In genomic region chr4:82947498-82947897, GRCh38 we compare ENCODE assay signal across 23 cellular contexts. TPM values are rescaled to one million over a fixed set of nuclear protein-coding genes. Genes with fewer than 3 reads are reported as not detected.
DNase-seq lines count a peak whose midpoint lies in the region; ATAC-seq and FAIRE-seq lines count a peak whose summit lies in the region.
"Had no signal": no experiment of that assay in that cellular context is flagged by ENCODE, and none has a peak within 500 bp of the region (broad histone marks: within the 10 kb centered on the region; RNA-seq: fewer than 3 reads in every experiment).

No MANE protein-coding gene starts in this region.

- peak; percentile 31 for FAIRE-seq in G401.6 (lab: Jason Lieb, UNC)
- FAIRE-seq: A549, D721Med, GM12891, H54 had no signal

- no peak overlapping the region for H3K4me2 ChIP-seq in GM23248 (ENCODE audit: unreplicated experiment)
- H3K4me2 ChIP-seq: A549, GM23338, KMS-11 had no signal

- in situ Hi-C loops in GM23248 (cut with MboI): no loop called here

- H3K9me3 ChIP-seq in GM23248 (ENCODE audit: low read depth) (no peaks in the 10 kb centered on the region), T-helper 17 cell (ENCODE audit: control insufficient read depth, low read length, poor library complexity, severe bottlenecking) (no peaks in the 10 kb centered on the region)
- H3K9me3 ChIP-seq: A549, Caco-2 had no signal

- H3K27me3 ChIP-seq in GM23248 (replicated peaks; ENCODE audit: insufficient read depth): no peaks in the 10 kb centered on the region

- DNase-seq in pons (ENCODE audit: low spot score) (peak; percentile 32), GM23248 (no peak), NCI-H1694 (lab: John Stamatoyannopoulos, UW) (no peak), T-helper 17 cell (no peak)
- DNase-seq: AML-193; Caco-2; CD4-positive, alpha-beta T cell; DMS153; DMS79; GF-D8; HFFc6 had no signal

- H3K36me3 ChIP-seq in GM23248 (ENCODE audit: low read depth): no peaks in the 10 kb centered on the region

- H3K4me1 ChIP-seq in GM23248 (ENCODE audit: insufficient read depth): peaks cover 4% of the 10 kb centered on the region; the same call in 1 of the 2 replicates
- H3K4me1 ChIP-seq: A549, Caco-2 had no signal

- no peaks in the 10 kb centered on the region for H4K20me1 ChIP-seq in GM23248 (ENCODE audit: insufficient read depth)

- no peaks in the 10 kb centered on the region for H3K9me2 ChIP-seq in GM23248 (ENCODE audit: insufficient read depth)

- ATAC-seq in GM18868 (IDR thresholded peaks at IDR 0.05; ENCODE audit: unreplicated experiment): peak; percentile 65
- ATAC-seq in HG03432 (IDR thresholded peaks at IDR 0.05; ENCODE audit: unreplicated experiment): peak; percentile 59
- ATAC-seq in T-helper 17 cell: no peak
- ATAC-seq: A549, GM23338, HCT116 had no signal

- no peak overlapping the region for H3K4me3 ChIP-seq in GM23248
- H3K4me3 ChIP-seq: A549, GM23338 had no signal

- H3K36me3 Mint-ChIP-seq in T-helper 17 cell (ENCODE audit: low read depth): peaks cover 3% of the 10 kb centered on the region

- peaks cover 6% of the 10 kb centered on the region for H3K4me1 Mint-ChIP-seq in T-helper 17 cell
- H3K4me1 Mint-ChIP-seq: GM23338 had no signal

- no peak overlapping the region for H3K4me3 Mint-ChIP-seq in T-helper 17 cell
- H3K4me3 Mint-ChIP-seq: CD4-positive, alpha-beta T cell; GM23338; HFFc6 had no signal

- H3F3A ChIP-seq in GM23248 (ENCODE audit: insufficient read depth): peaks cover 4% of the 10 kb centered on the region; the same call in 1 of the 2 replicates

- H3K27me3 Mint-ChIP-seq in T-helper 17 cell: no peaks in the 10 kb centered on the region
- H3K27me3 Mint-ChIP-seq: CD4-positive, alpha-beta T cell had no signal

- H3K9ac ChIP-seq in GM23248: no peak overlapping the region
- H3K9ac ChIP-seq: KMS-11 had no signal

- H3K79me2 ChIP-seq in GM23248 (ENCODE audit: insufficient read depth): no peaks in the 10 kb centered on the region

- H3K27ac Mint-ChIP-seq in T-helper 17 cell: no peak overlapping the region
- H3K27ac Mint-ChIP-seq: CD4-positive, alpha-beta T cell; GM23338; HFFc6 had no signal

- no peak overlapping the region for H2AFZ ChIP-seq in GM23248
- H2AFZ ChIP-seq: GM23338 had no signal

- H3K27ac ChIP-seq in GM23248: no peak overlapping the region
- H3K27ac ChIP-seq: 22Rv1, A549, C4-2B, KMS-11 had no signal

RNA-seq across cellular contexts. Expression of gene THAP9, which starts 47.0 kb away (rescaled TPM):
- total RNA-seq in GM23248 (2014; rRNA removed; shearing (Covaris generic)): 1.6 and 3.9 TPM in 2 replicates
- polyA plus RNA-seq in GM23248 (2016; fragmentation: Nextera tagmentation; extraction: Ambion mirVana): 1.3 and 2.0 TPM in 2 replicates
- 1 to 10 TPM; 3.5 to 4.9 TPM for total RNA-seq in T-helper 17 cell

RNA-seq across cellular contexts. Expression of gene SEC31A, which starts 56.5 kb away (rescaled TPM):
- 308 and 357 TPM in 2 replicates for total RNA-seq in GM23248 (2014; rRNA removed; shearing (Covaris generic))
- polyA plus RNA-seq in GM23248 (2016; fragmentation: Nextera tagmentation; extraction: Ambion mirVana): 314 and 315 TPM in 2 replicates
- total RNA-seq in T-helper 17 cell: 100 to 1,000 TPM; 141 to 160 TPM
